ENCODE assay signal across 8 cellular contexts in genomic region chr9:136865768-136866103, GRCh38. TPM values are rescaled to one million over a fixed set of nuclear protein-coding genes. Genes with fewer than 3 reads are reported as not detected.
DNase-seq lines count a peak whose midpoint lies in the region; ATAC-seq, FAIRE-seq and TF ChIP-seq lines count a peak whose summit lies in the region.

No MANE protein-coding gene starts in this region.

- peak overlapping the region; percentile 91 for H3K4me3 ChIP-seq in A549
- peak overlapping the region; percentile 79 for H3K4me3 ChIP-seq in HUES48 (ENCODE audit: low read depth, low read length)
- H3K4me3 ChIP-seq in mononuclear cell (ENCODE audit: low read length) = peak overlapping the region; percentile 56

- peak overlapping the region; percentile 97 for H3K4me2 ChIP-seq in A549

- no peak for DNase-seq in A549 (ENCODE audit: low read depth in 1 of 2, low spot score in 1 of 2)
- DNase-seq in NCI-H446 treated with DMSO at 0.1 percent for 48 hours (lab: John Stamatoyannopoulos, UW) = no peak
- no peak for DNase-seq in anterior cingulate cortex (lab: John Stamatoyannopoulos, UW)

- no peak for TF ChIP-seq POLR2A in A549 (IDR thresholded peaks at IDR 0.05; ENCODE audit: low read length)

- no CpG with 5 or more reads among the region's 20 CpGs for WGBS in A549 (ENCODE audit: missing lambda C conversion rate)

- no peak for TF ChIP-seq RAD21 in A549 (conservative IDR thresholded peaks at IDR 0.05 in 1 of 2, IDR thresholded peaks at IDR 0.05 in 1 of 2)

- TF ChIP-seq CTCF in A549 (IDR thresholded peaks at IDR 0.05) = no peak

- CTCF ChIA-PET in A549 (lab: Yijun Ruan, JAX) = interaction anchor here (7.4 kb wide), 1 partner anchor 18 kb away, joined by 45 read pairs; no protein-coding TSS in a partner anchor

- peak overlapping the region; percentile 56; the same call in 1 of the 2 replicates for H3K9ac ChIP-seq in HUES48 (ENCODE audit: low read depth, low read length)

- peaks cover 23% of the 10 kb centered on the region for H3K9me3 ChIP-seq in A549
- H3K9me3 ChIP-seq in HUES48 (ENCODE audit: control insufficient read depth, insufficient read depth, low read length) = peaks cover 17% of the 10 kb centered on the region
- no peaks in the 10 kb centered on the region for H3K9me3 ChIP-seq in mononuclear cell (ENCODE audit: low read depth, low read length)

- H3K4me1 ChIP-seq in A549 (peaks cover 27% of the 10 kb centered on the region), HUES48 (ENCODE audit: control insufficient read depth, insufficient read depth, low read length) (0 out of 2 replicates have a peak, but pooled peaks cover 5% of the 10 kb centered on the region), mononuclear cell (ENCODE audit: insufficient read depth, low read length) (peaks cover 20% of the 10 kb centered on the region)

- H3K27ac ChIP-seq in A549 (peak overlapping the region; percentile 89 to 99), HUES48 (ENCODE audit: low read depth, low read length) (peak overlapping the region; percentile 72), cingulate gyrus (ENCODE audit: low read depth, low read length) (peak overlapping the region; percentile 65)

- H3K27me3 ChIP-seq in HUES48 (ENCODE audit: control insufficient read depth, insufficient read depth, low read length) (no peaks in the 10 kb centered on the region), mononuclear cell (ENCODE audit: insufficient read depth, low read length) (no peaks in the 10 kb centered on the region)

- peak; percentile 5 to 44; a peak in 4 of 6 replicates for ATAC-seq in A549
- no peak for ATAC-seq in HG02938 (IDR thresholded peaks at IDR 0.05; ENCODE audit: unreplicated experiment)
- ATAC-seq in HG03175 (IDR thresholded peaks at IDR 0.05; ENCODE audit: unreplicated experiment) = no peak

- TF ChIP-seq EP300 in A549 (IDR thresholded peaks at IDR 0.05) = no peak

- no peak for FAIRE-seq in A549 (lab: Jason Lieb, UNC)

- H3K36me3 ChIP-seq in HUES48 (ENCODE audit: control insufficient read depth, insufficient read depth, low read length) = peaks cover 38% of the 10 kb centered on the region

- POLR2A ChIA-PET in A549 (lab: Yijun Ruan, JAX) = interaction anchor here (0.6 to 1.0 kb wide), 6 partner anchors 9 to 36 kb away, joined by 3 to 11 read pairs (median 4); partner anchors contain the start of genes AJM1 and TRAF2

TF ChIP-seq in A549, 52 proteins besides CTCF, POLR2A, EP300 and RAD21:
- TF ChIP-seq RCOR1 (IDR thresholded peaks at IDR 0.05; ENCODE audit: low read depth, low read length) (no peak), SMC3 (IDR thresholded peaks at IDR 0.05) (no peak)

RNA-seq across cellular contexts. Expression of gene EDF1, which starts 0.4 kb away (rescaled TPM):
- polyA plus RNA-seq in A549 (2011; rRNA removed) (284 and 464 TPM in 2 replicates), A549 (2017; fragmentation: RNase III; extraction: RNeasy Plus Mini Kit Qiagen cat#74134 plus additional on column Dnase treatment) (472 to 560 TPM (median 477 TPM) in 3 replicates)
- polyA plus RNA-seq in A549 (2012; cell fraction: cytosol; rRNA removed) = 581 and 858 TPM in 2 replicates
- 426 and 433 TPM in 2 replicates for polyA plus RNA-seq in A549 (2012; cell fraction: nucleus; rRNA removed)
- 105 and 129 TPM in 2 replicates for polyA minus RNA-seq in A549 (2011; rRNA and poly(A)+ RNA removed)
- total RNA-seq in mononuclear cell = 162 TPM

RNA-seq across cellular contexts. Expression of gene MAMDC4, which starts 13.6 kb away (rescaled TPM):
- polyA plus RNA-seq in A549 (2011; rRNA removed) (1.3 and 1.5 TPM in 2 replicates), A549 (2017; fragmentation: RNase III; extraction: RNeasy Plus Mini Kit Qiagen cat#74134 plus additional on column Dnase treatment) (7.3 to 9.1 TPM (median 7.6 TPM) in 3 replicates)
- polyA plus RNA-seq in A549 (2012; cell fraction: cytosol; rRNA removed) = 4.3 and 6.0 TPM in 2 replicates
- polyA plus RNA-seq in A549 (2012; cell fraction: nucleus; rRNA removed) = 61.0 and 92.6 TPM in 2 replicates
- 0.50 and 0.68 TPM in 2 replicates for polyA minus RNA-seq in A549 (2011; rRNA and poly(A)+ RNA removed)
- total RNA-seq in mononuclear cell = 0.52 TPM

RNA-seq across cellular contexts. Expression of gene PHPT1, which starts 16.5 kb away (rescaled TPM):
- 104 and 123 TPM in 2 replicates for polyA plus RNA-seq in A549 (2011; rRNA removed)
- 510 and 515 TPM in 2 replicates for polyA plus RNA-seq in A549 (2012; cell fraction: cytosol; rRNA removed)
- 329 and 453 TPM in 2 replicates for polyA plus RNA-seq in A549 (2012; cell fraction: nucleus; rRNA removed)
- 234 to 261 TPM (median 239 TPM) in 3 replicates for polyA plus RNA-seq in A549 (2017; fragmentation: RNase III; extraction: RNeasy Plus Mini Kit Qiagen cat#74134 plus additional on column Dnase treatment)
- polyA minus RNA-seq in A549 (2011; rRNA and poly(A)+ RNA removed) = 34.7 and 36.2 TPM in 2 replicates
- 14.0 TPM for total RNA-seq in mononuclear cell

RNA-seq across cellular contexts. Expression of gene TRAF2, which starts 20.6 kb away (rescaled TPM):
- 23.8 and 24.5 TPM in 2 replicates for polyA plus RNA-seq in A549 (2011; rRNA removed)
- polyA plus RNA-seq in A549 (2012; cell fraction: cytosol; rRNA removed) = 76.3 and 84.0 TPM in 2 replicates
- polyA plus RNA-seq in A549 (2012; cell fraction: nucleus; rRNA removed) = 180 and 185 TPM in 2 replicates
- 36.4 to 49.4 TPM (median 39.5 TPM) in 3 replicates for polyA plus RNA-seq in A549 (2017; fragmentation: RNase III; extraction: RNeasy Plus Mini Kit Qiagen cat#74134 plus additional on column Dnase treatment)
- 32.0 and 36.0 TPM in 2 replicates for polyA minus RNA-seq in A549 (2011; rRNA and poly(A)+ RNA removed)
- 6.4 TPM for total RNA-seq in mononuclear cell

RNA-seq across cellular contexts. Expression of gene AJM1, which starts 23.5 kb away (rescaled TPM):
- 0.75 and 0.76 TPM in 2 replicates for polyA plus RNA-seq in A549 (2011; rRNA removed)
- 1.8 and 2.4 TPM in 2 replicates for polyA plus RNA-seq in A549 (2012; cell fraction: cytosol; rRNA removed)
- 7.0 and 10.6 TPM in 2 replicates for polyA plus RNA-seq in A549 (2012; cell fraction: nucleus; rRNA removed)
- polyA plus RNA-seq in A549 (2017; fragmentation: RNase III; extraction: RNeasy Plus Mini Kit Qiagen cat#74134 plus additional on column Dnase treatment) = 3.0 to 3.6 TPM (median 3.2 TPM) in 3 replicates
- 0.37 and 0.44 TPM in 2 replicates for polyA minus RNA-seq in A549 (2011; rRNA and poly(A)+ RNA removed)
- 0.73 TPM for total RNA-seq in mononuclear cell

Comparison
In these comparisons a context has a peak if more than half of its experiments do, and no peak if none do; other contexts are left out.
1. ATAC-seq: peak in A549 (2 of 2); none in HG02938 (single experiment) and HG03175 (single experiment).
2. Peak in every context shown above with its lines, with median percentiles within 50 percentile points of each other: H3K27ac ChIP-seq and H3K4me3 ChIP-seq.